11 cellular contexts compared by ENCODE assay signal in the genomic region with DNA sequence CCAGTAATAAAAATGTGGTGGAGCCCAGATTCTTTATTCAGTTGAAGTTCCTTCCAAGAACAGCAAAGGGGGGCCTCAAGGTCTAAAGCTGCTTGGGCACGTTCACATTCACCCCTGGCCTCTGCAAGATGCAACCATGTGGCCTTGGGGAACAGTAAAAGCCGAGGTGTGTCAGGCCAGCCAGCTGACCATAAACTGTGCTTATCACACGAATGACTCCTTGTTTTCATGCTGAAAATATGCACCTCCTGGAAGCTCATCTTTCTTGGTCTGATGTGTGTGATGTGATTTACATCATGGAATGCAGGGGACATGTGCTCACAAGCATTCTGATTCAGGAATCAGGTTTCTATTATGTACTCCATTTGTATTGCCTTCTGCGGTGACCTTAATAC.
DNase-seq lines count a peak whose midpoint lies in the region; ATAC-seq lines count a peak whose summit lies in the region.
"Had no signal": no experiment of that assay in that cellular context is flagged by ENCODE, and none has a peak within 500 bp of the region (broad histone marks: within the 10 kb centered on the region; RNA-seq: fewer than 3 reads in every experiment).

No MANE protein-coding gene starts in this region.

- H3K4me1 ChIP-seq in subcutaneous abdominal adipose tissue (ENCODE audit: control insufficient read depth in 5 of 5, insufficient read depth in 5 of 5, low read length in 5 of 5), result peaks cover 2 to 19% (median 5%) of the 10 kb centered on the region in 5 donors

- no peak overlapping the region for H3K4me3 Mint-ChIP-seq in activated naive CD4-positive, alpha-beta T cell treated with anti-CD3 and anti-CD28 coated beads, Interleukin-2, amount 10 ng/mL, durations not matched to agents 7 days and 5 days
- H3K4me3 Mint-ChIP-seq: naive B cell had no signal

- no peak overlapping the region for H3K4me3 ChIP-seq in subcutaneous abdominal adipose tissue (ENCODE audit: low read depth in 1 of 5, low read length in 5 of 5)

- H3K4me1 Mint-ChIP-seq in activated naive CD4-positive, alpha-beta T cell treated with anti-CD3 and anti-CD28 coated beads, Interleukin-2, amount 10 ng/mL, durations not matched to agents 7 days and 5 days, result no peaks in the 10 kb centered on the region

- CTCF ChIA-PET in activated naive CD4-positive, alpha-beta T cell treated with anti-CD3 and anti-CD28 coated beads, Interleukin-2, amount 10 ng/mL, durations not matched to agents 7 days and 5 days (lab: Charles Lee), result no interaction called here

- peak overlapping the region; percentile 58 for H3K27ac ChIP-seq in subcutaneous abdominal adipose tissue (ENCODE audit: low read depth, low read length)

- ATAC-seq in GM19455 (IDR thresholded peaks at IDR 0.05; ENCODE audit: unreplicated experiment) (peak; percentile 16), GM21390 (IDR thresholded peaks at IDR 0.05; ENCODE audit: unreplicated experiment) (no peak)

- no peaks in the 10 kb centered on the region for H3K36me3 Mint-ChIP-seq in activated naive CD4-positive, alpha-beta T cell treated with anti-CD3 and anti-CD28 coated beads, Interleukin-2, amount 10 ng/mL, durations not matched to agents 7 days and 5 days
- H3K36me3 Mint-ChIP-seq: naive B cell had no signal

- H3K9me3 ChIP-seq in subcutaneous abdominal adipose tissue (ENCODE audit: control insufficient read depth in 5 of 5, low read length in 5 of 5), result no peaks in the 10 kb centered on the region

- no peaks in the 10 kb centered on the region for H3K27me3 Mint-ChIP-seq in activated naive CD4-positive, alpha-beta T cell treated with anti-CD3 and anti-CD28 coated beads, Interleukin-2, amount 10 ng/mL, durations not matched to agents 7 days and 5 days
- H3K27me3 Mint-ChIP-seq: naive B cell had no signal

- DNase-seq in SW480 (ENCODE audit: low spot score) (peak; percentile 20), glomerular visceral epithelial cell (ENCODE audit: extremely low spot score) (peak; percentile 99), activated gamma-delta T cell (lab: John Stamatoyannopoulos, UW) (no peak)
- no peak for DNase-seq in activated CD4-positive, alpha-beta T cell treated with anti-CD3 and anti-CD28 coated beads for 4 hours
- no peak for DNase-seq in activated naive CD4-positive, alpha-beta T cell treated with anti-CD3 and anti-CD28 coated beads, Interleukin-2, amount 10 ng/mL, durations not matched to agents 7 days and 5 days
- DNase-seq: activated T-cell treated with anti-CD3 and anti-CD28 coated beads for 4 hours, naive B cell, SHP77 had no signal

- no peaks in the 10 kb centered on the region for H3K36me3 ChIP-seq in subcutaneous abdominal adipose tissue (ENCODE audit: control insufficient read depth in 5 of 5, insufficient read depth in 5 of 5, low read length in 5 of 5)

- no peaks in the 10 kb centered on the region for H3K9me3 Mint-ChIP-seq in activated naive CD4-positive, alpha-beta T cell treated with anti-CD3 and anti-CD28 coated beads, Interleukin-2, amount 10 ng/mL, durations not matched to agents 7 days and 5 days
- H3K9me3 Mint-ChIP-seq: naive B cell had no signal

- H3K9ac ChIP-seq in subcutaneous abdominal adipose tissue (ENCODE audit: low read length in 5 of 5), result no peak overlapping the region

- H3K27me3 ChIP-seq in subcutaneous abdominal adipose tissue (ENCODE audit: control insufficient read depth in 5 of 5, insufficient read depth in 4 of 5, low read length in 5 of 5), result no peaks in the 10 kb centered on the region

- H3K27ac Mint-ChIP-seq in activated naive CD4-positive, alpha-beta T cell treated with anti-CD3 and anti-CD28 coated beads, Interleukin-2, amount 10 ng/mL, durations not matched to agents 7 days and 5 days, result no peak overlapping the region

Comparison
In these comparisons a context has a peak if more than half of its experiments do, and no peak if none do; other contexts are left out.
1. DNase-seq: peak in SW480 (single experiment) and glomerular visceral epithelial cell (single experiment); none in activated gamma-delta T cell (single experiment), activated CD4-positive, alpha-beta T cell treated with anti-CD3 and anti-CD28 coated beads for 4 hours (0 of 2) and activated naive CD4-positive, alpha-beta T cell treated with anti-CD3 and anti-CD28 coated beads, Interleukin-2, amount 10 ng/mL, durations not matched to agents 7 days and 5 days (single experiment).